8 cellular contexts compared by ENCODE assay signal in the genomic region with DNA sequence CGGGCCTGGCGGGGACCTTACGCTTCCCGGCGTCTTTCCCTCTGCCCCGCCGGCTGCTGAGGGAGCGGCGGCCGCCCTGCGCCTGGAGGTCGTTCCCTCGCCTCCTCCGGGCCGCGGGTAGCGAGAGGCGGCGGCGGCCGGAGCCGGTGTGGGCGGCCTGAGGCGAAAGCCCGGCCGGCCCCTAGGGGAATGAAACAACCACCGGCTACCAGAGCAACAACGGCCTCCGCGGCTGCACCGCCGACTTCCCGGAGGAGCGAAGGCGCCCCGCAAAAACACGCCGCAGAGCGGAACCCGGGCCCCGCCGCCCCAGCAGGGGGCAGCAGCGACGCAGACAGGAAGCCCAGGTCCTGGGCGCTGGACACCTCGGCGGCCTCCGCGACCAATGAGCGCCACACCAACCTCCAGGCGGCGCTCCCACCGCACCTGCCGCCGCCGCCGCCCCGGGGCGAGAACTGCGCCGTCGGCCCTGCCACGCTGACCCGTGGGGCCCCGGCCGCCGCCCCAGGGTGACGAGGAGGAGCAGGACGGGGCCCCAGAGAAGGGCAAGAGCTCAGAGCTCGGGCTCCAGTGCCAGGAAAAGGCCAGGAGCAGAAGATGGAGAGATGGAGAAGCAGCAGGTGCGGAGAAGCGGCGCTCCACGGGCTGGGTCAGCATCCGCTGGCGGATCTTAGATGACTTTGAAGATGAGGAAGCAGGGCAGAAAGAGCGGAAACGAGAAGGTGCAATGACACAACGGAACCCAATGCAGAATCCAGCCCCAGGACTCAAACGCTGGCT. TPM values are rescaled to one million over a fixed set of nuclear protein-coding genes. Genes with fewer than 3 reads are reported as not detected.
DNase-seq lines count a peak whose midpoint lies in the region; ATAC-seq and TF ChIP-seq lines count a peak whose summit lies in the region.

No MANE protein-coding gene starts in this region.

- H2AFZ ChIP-seq in osteoblast (ENCODE audit: low read length): peak overlapping the region; percentile 95

- no peaks in the 10 kb centered on the region for H4K20me1 ChIP-seq in osteoblast (ENCODE audit: insufficient read depth, low read length)

- H3K27ac ChIP-seq in SJSA1: peak overlapping the region; percentile 19
- no peak overlapping the region for H3K27ac ChIP-seq in osteoblast (ENCODE audit: low read depth, low read length)
- H3K27ac ChIP-seq in tibial artery: peak overlapping the region; percentile 73 to 77

- intact Hi-C loops in activated naive CD4-positive, alpha-beta T cell treated with anti-CD3 and anti-CD28 coated beads for 36 hours (cut with micrococcal nuclease): loop anchor here (1.0 to 2.0 kb wide), 4 partner anchors 51 to 180 kb away; no protein-coding TSS in a partner anchor
- intact Hi-C loops in tibial artery (cut with DNase I; ENCODE audit: low total_unique reads): no loop called here

- H3K4me3 ChIP-seq in SJSA1 (peak overlapping the region; percentile 56), osteoblast (ENCODE audit: insufficient read depth, low read length) (peak overlapping the region; percentile 78), tibial artery (peak overlapping the region; percentile 55 to 67)

- no peaks in the 10 kb centered on the region for H3K9me3 Mint-ChIP-seq in activated naive CD4-positive, alpha-beta T cell treated with anti-CD3 and anti-CD28 coated beads for 36 hours

- peaks cover 3% of the 10 kb centered on the region for H3K4me1 Mint-ChIP-seq in activated naive CD4-positive, alpha-beta T cell treated with anti-CD3 and anti-CD28 coated beads for 36 hours (ENCODE audit: low read depth)

- peak overlapping the region; percentile 92 for H3K4me2 ChIP-seq in osteoblast (ENCODE audit: insufficient read depth, low read length)

- peak overlapping the region; percentile 61 for H3K4me3 Mint-ChIP-seq in activated naive CD4-positive, alpha-beta T cell treated with anti-CD3 and anti-CD28 coated beads for 36 hours

- H3K27me3 ChIP-seq in SJSA1 (replicated peaks): no peaks in the 10 kb centered on the region
- H3K27me3 ChIP-seq in osteoblast (ENCODE audit: insufficient read depth, low read length): peaks cover 5% of the 10 kb centered on the region
- no peaks in the 10 kb centered on the region for H3K27me3 ChIP-seq in tibial artery

- H3K36me3 Mint-ChIP-seq in activated naive CD4-positive, alpha-beta T cell treated with anti-CD3 and anti-CD28 coated beads for 36 hours (ENCODE audit: low read depth): no peaks in the 10 kb centered on the region

- ATAC-seq in GM21717 (IDR thresholded peaks at IDR 0.05; ENCODE audit: unreplicated experiment): peak; percentile 93

- H3K4me1 ChIP-seq in SJSA1 (replicated peaks) (peaks cover 17% of the 10 kb centered on the region), osteoblast (ENCODE audit: insufficient read depth, low read length) (peaks cover 4% of the 10 kb centered on the region), tibial artery (peaks cover 0 to 5% (median 0%) of the 10 kb centered on the region in 4 donors)

- peak; percentile 65 for TF ChIP-seq CTCF in osteoblast (IDR thresholded peaks at IDR 0.05; ENCODE audit: extremely low read depth, low read depth, low read length)
- peak; percentile 92 to 96 for TF ChIP-seq CTCF in tibial artery (IDR thresholded peaks at IDR 0.05)

- no peak overlapping the region for H3K27ac Mint-ChIP-seq in activated naive CD4-positive, alpha-beta T cell treated with anti-CD3 and anti-CD28 coated beads for 36 hours

- TF ChIP-seq RAD21 in Ishikawa (IDR thresholded peaks at IDR 0.05; ENCODE audit: low read depth): peak; percentile 72

- DNase-seq in ELF-1 (ENCODE audit: low read depth, low spot score) (peak; percentile 96), SJSA1 (ENCODE audit: low read depth in 1 of 2, low spot score in 2 of 2) (peak; percentile 88 to 92), glomerular visceral epithelial cell (ENCODE audit: extremely low spot score) (peak; percentile 91), osteoblast (ENCODE audit: insufficient read length, low spot score, missing footprints) (peak; percentile 99), tibial artery (peak; percentile 77 to 85)
- peak; percentile 74 for DNase-seq in activated naive CD4-positive, alpha-beta T cell treated with anti-CD3 and anti-CD28 coated beads for 36 hours

- no peak for TF ChIP-seq EP300 in Ishikawa (IDR thresholded peaks at IDR 0.05; ENCODE audit: borderline replicate concordance)

- H3K9me3 ChIP-seq in SJSA1 (replicated peaks) (no peaks in the 10 kb centered on the region), osteoblast (ENCODE audit: low read depth, low read length) (no peaks in the 10 kb centered on the region), tibial artery (no peaks in the 10 kb centered on the region)

- H3K27me3 Mint-ChIP-seq in activated naive CD4-positive, alpha-beta T cell treated with anti-CD3 and anti-CD28 coated beads for 36 hours (ENCODE audit: low read depth): peaks cover 30% of the 10 kb centered on the region

- H3K36me3 ChIP-seq in SJSA1 (no peaks in the 10 kb centered on the region), osteoblast (ENCODE audit: insufficient read depth, low read length) (no peaks in the 10 kb centered on the region), tibial artery (no peaks in the 10 kb centered on the region)

- H3K79me2 ChIP-seq in osteoblast (ENCODE audit: insufficient read depth, low read length): no peaks in the 10 kb centered on the region

- CTCF ChIA-PET in activated naive CD4-positive, alpha-beta T cell treated with anti-CD3 and anti-CD28 coated beads for 36 hours (lab: Charles Lee): interaction anchor here (0.6 to 1.8 kb wide), 8 partner anchors 11 to 310 kb away, joined by 3 to 7 read pairs (median 5); partner anchors contain the start of gene ACSM6

TF ChIP-seq in Ishikawa, 13 proteins besides CTCF, POLR2A, EP300 and RAD21:
- TF ChIP-seq CEBPB (IDR thresholded peaks at IDR 0.05): no peak
- peak; percentile 53; the same call in 1 of the 2 replicates for TF ChIP-seq TAF1 (IDR thresholded peaks at IDR 0.05; ENCODE audit: low read depth)
- TF ChIP-seq TEAD4 (IDR thresholded peaks at IDR 0.05): 0 out of 2 replicates have a peak, but pooled peaks have one; percentile 14
- no peak; the same call in 1 of the 2 replicates for TF ChIP-seq YY1 (IDR thresholded peaks at IDR 0.05; ENCODE audit: low read depth)
- TF ChIP-seq, protein P1, sequence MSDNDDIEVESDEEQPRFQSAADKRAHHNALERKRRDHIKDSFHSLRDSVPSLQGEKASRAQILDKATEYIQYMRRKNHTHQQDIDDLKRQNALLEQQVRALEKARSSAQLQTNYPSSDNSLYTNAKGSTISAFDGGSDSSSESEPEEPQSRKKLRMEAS (IDR thresholded peaks at IDR 0.05): peak; percentile 81
- 0 out of 2 replicates have a peak, but pooled peaks have one; percentile 29 for TF ChIP-seq EGR1 (IDR thresholded peaks at IDR 0.05)
- peak; percentile 52; the same call in 1 of the 2 replicates for TF ChIP-seq TCF12 (IDR thresholded peaks at IDR 0.05; ENCODE audit: low read depth)

RNA-seq across cellular contexts. Expression of gene ACSM6, which starts 10.4 kb away (rescaled TPM):
- total RNA-seq in SJSA1 (2014; rRNA removed; shearing (Covaris generic)): not detected in 2 replicates
- total RNA-seq in activated naive CD4-positive, alpha-beta T cell treated with anti-CD3 and anti-CD28 coated beads for 36 hours: not detected
- not detected in 2 replicates for total RNA-seq in osteoblast
